1 cellular context compared by ENCODE assay signal in genomic region chr10:16965740-16966447, GRCh38.
TF ChIP-seq lines count a peak whose summit lies in the region.

No MANE protein-coding gene starts in this region.

TF ChIP-seq in HepG2, 621 proteins besides CTCF, POLR2A, EP300 and RAD21 (continued from another document):
- TF ChIP-seq ZXDC (CRISPR knock-in tag; IDR thresholded peaks at IDR 0.05) (no peak), PAX8 (CRISPR knock-in tag; IDR thresholded peaks at IDR 0.05; ENCODE audit: borderline replicate concordance) (no peak), RARA (CRISPR knock-in tag; IDR thresholded peaks at IDR 0.05) (no peak), ZNF451 (CRISPR knock-in tag; IDR thresholded peaks at IDR 0.05) (no peak)
TF ChIP-seq in HepG2: peak in this region for 0.
